ENCODE assay signal across 9 cellular contexts in the genomic region with DNA sequence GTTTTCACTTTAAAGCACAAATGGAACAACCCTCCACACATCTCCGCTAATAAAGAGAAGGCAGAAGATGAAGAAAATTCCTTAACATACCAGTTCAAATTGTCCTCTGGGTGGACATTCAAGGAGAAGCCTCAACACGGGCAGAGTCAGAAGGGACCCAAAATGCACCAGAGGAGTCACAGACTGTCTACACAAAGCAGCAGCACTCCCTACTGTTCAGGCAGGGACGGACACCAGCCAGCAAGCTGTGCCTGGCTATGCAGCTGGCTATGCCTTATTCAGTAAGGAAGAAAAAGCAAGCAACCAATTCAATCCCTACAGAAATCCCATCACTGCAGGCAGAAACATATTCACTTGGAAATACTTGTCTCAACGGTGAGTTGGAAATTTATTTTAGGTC. TPM values are rescaled to one million over a fixed set of nuclear protein-coding genes. Genes with fewer than 3 reads are reported as not detected.
DNase-seq lines count a peak whose midpoint lies in the region; ATAC-seq and TF ChIP-seq lines count a peak whose summit lies in the region.
"Had no signal": no experiment of that assay in that cellular context is flagged by ENCODE, and none has a peak within 500 bp of the region (broad histone marks: within the 10 kb centered on the region; RNA-seq: fewer than 3 reads in every experiment).

No MANE protein-coding gene starts in this region.

- peaks cover 10% of the 10 kb centered on the region for H3K36me3 Mint-ChIP-seq in T-cell

- peaks cover 63 to 69% (median 65%) of the 10 kb centered on the region in 3 donors for H3K4me1 Mint-ChIP-seq in T-cell

- H3K27me3 Mint-ChIP-seq in T-cell = no peaks in the 10 kb centered on the region

- ATAC-seq in GM21423 (IDR thresholded peaks at IDR 0.05; ENCODE audit: unreplicated experiment) (no peak), T-cell (replicated peaks in 1 of 4) (no peak), GM19328 (IDR thresholded peaks at IDR 0.05; ENCODE audit: unreplicated experiment) (no peak)

- TF ChIP-seq CTCF in GM12864 (IDR thresholded peaks at IDR 0.05; ENCODE audit: low read depth, low read length, missing control alignments) = peak; percentile 8
- peak; percentile 16 for TF ChIP-seq CTCF in fibroblast of mammary gland (conservative IDR thresholded peaks at IDR 0.05; ENCODE audit: control insufficient read depth, insufficient read depth, low read depth, low read length)

- no peak overlapping the region for H3K4me3 Mint-ChIP-seq in T-cell

- DNase-seq in GM12864 (ENCODE audit: low read depth) (no peak), RKO (ENCODE audit: low spot score) (peak; percentile 26), fibroblast of mammary gland (ENCODE audit: low read depth) (no peak), nucleus accumbens (lab: John Stamatoyannopoulos, UW) (peak in 49 of 56 donors; percentile 5 to 84 (median 57)), T-cell (no peak), SKM-1 treated with dmso at 0.1 percent for 144 hours (lab: John Stamatoyannopoulos, UW; ENCODE audit: unreplicated experiment) (no peak)
- DNase-seq: NCI-H2171 treated with DMSO at 0.1 percent for 48 hours had no signal

- H3K9me3 Mint-ChIP-seq in T-cell = no peaks in the 10 kb centered on the region

- H3K27ac Mint-ChIP-seq in T-cell = no peak overlapping the region

- CTCF ChIA-PET in T-cell (lab: Charles Lee) = no interaction called here

- POLR2A ChIA-PET in T-cell (lab: Charles Lee) = interaction anchor here in 1 of 2 donors (0.6 kb wide), 1 partner anchor 217 kb away, joined by 3 read pairs; no protein-coding TSS in a partner anchor

- H3K4me3 ChIP-seq in GM12864 (ENCODE audit: low read depth, low read length) (no peak overlapping the region), fibroblast of mammary gland (ENCODE audit: control insufficient read depth, low read depth, low read length) (no peak overlapping the region)

RNA-seq across cellular contexts. Expression of a gene that starts 8.1 kb away (rescaled TPM):
- 100 to 1,000 TPM; 107 to 129 (median 112) TPM for total RNA-seq in T-cell

RNA-seq across cellular contexts. Expression of a gene that starts 10.7 kb away (rescaled TPM):
- total RNA-seq in T-cell = 10 to 100 TPM; 11.0 to 19.6 (median 18.4) TPM

RNA-seq across cellular contexts. Expression of a gene that starts 41.2 kb away (rescaled TPM):
- total RNA-seq in T-cell = 1 to 10 TPM in 1 of 5 donors, under 1 TPM in 4; 0.35 to 1.1 (median 0.89) TPM

RNA-seq across cellular contexts. Expression of a gene that starts 42.6 kb away (rescaled TPM):
- 10 to 100 TPM; 24.4 to 36.2 (median 34.3) TPM for total RNA-seq in T-cell

Comparison
In these comparisons a context has a peak if more than half of its experiments do, and no peak if none do; other contexts are left out.
1. DNase-seq: peak in RKO (single experiment) and nucleus accumbens (49 of 56); none in GM12864 (single experiment), fibroblast of mammary gland (single experiment), T-cell (0 of 34) and SKM-1 treated with dmso at 0.1 percent for 144 hours (single experiment).